Comparison of ENCODE assay signal across 23 cellular contexts in genomic region chr7:118845787-118846186, GRCh38.
"Had no signal": no experiment of that assay in that cellular context is flagged by ENCODE, and none has a peak within 500 bp of the region (broad histone marks: within the 10 kb centered on the region; RNA-seq: fewer than 3 reads in every experiment).

No MANE protein-coding gene starts in this region.

- DNase-seq: effector CD8-positive, alpha-beta T cell; endodermal cell; foreskin fibroblast; gastrocnemius medialis; head of caudate nucleus; mesenchymal stem cell; mucosa of descending colon; naive B cell; stimulated activated CD4-positive, alpha-beta T cell treated with anti-CD3 and anti-CD28 coated beads, Interleukin-2, amount 100 ng/mL, for 24 hours; stimulated activated CD4-positive, alpha-beta T cell treated with anti-CD3 and anti-CD28 coated beads, Interleukin-4, amount 100 ng/mL, for 24 hours; stimulated activated naive CD4-positive, alpha-beta T cell treated with Interleukin-2 at 50 U/mL for 16 hours; stomach; thyroid gland had no signal

- H3K4me3 Mint-ChIP-seq: dendritic cell treated with granulocyte-macrophage colony-stimulating factor and Interleukin-4, amounts not matched to agents 40 ng/mL and 50 ng/mL, for 4 days; endodermal cell; mesothelial cell of epicardium; naive B cell; natural killer cell treated with Interleukin-12 subunit alpha and Interleukin-12 subunit beta and Interleukin-15 and Interleukin-18, amount 100 ng/mL, for 72 hours; neural progenitor cell; stimulated activated effector memory CD8-positive, alpha-beta T cell treated with anti-CD3 and anti-CD28 coated beads, Interleukin-12 subunit alpha, Interleukin-12 subunit beta, amount 100 ng/mL, for 72 hours; type B pancreatic cell had no signal

- H3K27ac Mint-ChIP-seq: dendritic cell treated with granulocyte-macrophage colony-stimulating factor and Interleukin-4, amounts not matched to agents 40 ng/mL and 50 ng/mL, for 4 days; endodermal cell; mesothelial cell of epicardium; naive B cell; natural killer cell treated with Interleukin-12 subunit alpha and Interleukin-12 subunit beta and Interleukin-15 and Interleukin-18, amount 100 ng/mL, for 72 hours; neural progenitor cell; progenitor cell of endocrine pancreas; stimulated activated effector memory CD8-positive, alpha-beta T cell treated with anti-CD3 and anti-CD28 coated beads, Interleukin-12 subunit alpha, Interleukin-12 subunit beta, amount 100 ng/mL, for 72 hours; type B pancreatic cell had no signal

- ATAC-seq: esophagus mucosa; gastrocnemius medialis; left lobe of liver; mucosa of descending colon; natural killer cell treated with Interleukin-12 subunit alpha and Interleukin-12 subunit beta and Interleukin-15 and Interleukin-18, amount 100 ng/mL, for 72 hours; sciatic nerve; stimulated activated effector memory CD8-positive, alpha-beta T cell treated with anti-CD3 and anti-CD28 coated beads, Interleukin-12 subunit alpha, Interleukin-12 subunit beta, amount 100 ng/mL, for 72 hours had no signal

- H3K4me1 Mint-ChIP-seq: mesothelial cell of epicardium; naive B cell; neural progenitor cell; stimulated activated effector memory CD8-positive, alpha-beta T cell treated with anti-CD3 and anti-CD28 coated beads, Interleukin-12 subunit alpha, Interleukin-12 subunit beta, amount 100 ng/mL, for 72 hours had no signal

- H3K36me3 Mint-ChIP-seq: mesothelial cell of epicardium; naive B cell; natural killer cell treated with Interleukin-12 subunit alpha and Interleukin-12 subunit beta and Interleukin-15 and Interleukin-18, amount 100 ng/mL, for 72 hours; neural progenitor cell; stimulated activated effector memory CD8-positive, alpha-beta T cell treated with anti-CD3 and anti-CD28 coated beads, Interleukin-12 subunit alpha, Interleukin-12 subunit beta, amount 100 ng/mL, for 72 hours; type B pancreatic cell had no signal

- H3K27me3 Mint-ChIP-seq: dendritic cell treated with granulocyte-macrophage colony-stimulating factor and Interleukin-4, amounts not matched to agents 40 ng/mL and 50 ng/mL, for 4 days; naive B cell; natural killer cell treated with Interleukin-12 subunit alpha and Interleukin-12 subunit beta and Interleukin-15 and Interleukin-18, amount 100 ng/mL, for 72 hours; progenitor cell of endocrine pancreas; type B pancreatic cell had no signal

- H3K9me3 Mint-ChIP-seq: dendritic cell treated with granulocyte-macrophage colony-stimulating factor and Interleukin-4, amounts not matched to agents 40 ng/mL and 50 ng/mL, for 4 days; neural progenitor cell; type B pancreatic cell had no signal
